7 cellular contexts compared by ENCODE assay signal in genomic region chr21:21067375-21067774, GRCh38.
"Had no signal": no experiment of that assay in that cellular context is flagged by ENCODE, and none has a peak within 500 bp of the region (broad histone marks: within the 10 kb centered on the region; RNA-seq: fewer than 3 reads in every experiment).

No MANE protein-coding gene starts in this region.

- H3K4me2 ChIP-seq: GM23338 had no signal

- FAIRE-seq: H1, H54 had no signal

- ATAC-seq: GM23338 had no signal

- H2AFZ ChIP-seq: GM23338 had no signal

- H3K4me3 ChIP-seq: GM23338 had no signal

- H3K27ac ChIP-seq: HL-60 had no signal

- DNase-seq: H9, HCEC 1CT, KG1 had no signal
